ENCODE assay signal across 8 cellular contexts in genomic region chr6:116616757-116617093, GRCh38. TPM values are rescaled to one million over a fixed set of nuclear protein-coding genes. Genes with fewer than 3 reads are reported as not detected.
DNase-seq lines count a peak whose midpoint lies in the region; ATAC-seq and TF ChIP-seq lines count a peak whose summit lies in the region.

No MANE protein-coding gene starts in this region.

- H3K36me3 Mint-ChIP-seq in activated CD8-positive, alpha-beta memory T cell treated with anti-CD3 and anti-CD28 coated beads, Interleukin-2, amount 10 ng/mL, durations not matched to agents 7 days and 5 days = no peaks in the 10 kb centered on the region
- H3K36me3 Mint-ChIP-seq in activated CD4-positive, alpha-beta memory T cell treated with anti-CD3 and anti-CD28 coated beads, Interleukin-2, amount 10 ng/mL, durations not matched to agents 7 days and 5 days (ENCODE audit: low read depth) = no peaks in the 10 kb centered on the region
- no peaks in the 10 kb centered on the region for H3K36me3 Mint-ChIP-seq in osteocyte (ENCODE audit: unreplicated experiment)

- H3K27ac Mint-ChIP-seq in activated CD8-positive, alpha-beta memory T cell treated with anti-CD3 and anti-CD28 coated beads, Interleukin-2, amount 10 ng/mL, durations not matched to agents 7 days and 5 days = no peak overlapping the region
- no peak overlapping the region for H3K27ac Mint-ChIP-seq in activated CD4-positive, alpha-beta memory T cell treated with anti-CD3 and anti-CD28 coated beads, Interleukin-2, amount 10 ng/mL, durations not matched to agents 7 days and 5 days
- H3K27ac Mint-ChIP-seq in osteocyte (ENCODE audit: unreplicated experiment) = peak overlapping the region; percentile 56

- peak; percentile 42 for DNase-seq in activated CD8-positive, alpha-beta memory T cell treated with anti-CD3 and anti-CD28 coated beads, Interleukin-2, amount 10 ng/mL, durations not matched to agents 7 days and 5 days
- no peak for DNase-seq in activated CD8-positive, alpha-beta memory T cell treated with anti-CD3 and anti-CD28 coated beads for 24 hours
- no peak for DNase-seq in activated CD4-positive, alpha-beta memory T cell treated with anti-CD3 and anti-CD28 coated beads, Interleukin-2, amount 10 ng/mL, durations not matched to agents 7 days and 5 days
- DNase-seq in germinal center (ENCODE audit: low spot score) = peak; percentile 37
- DNase-seq in osteocyte (ENCODE audit: extremely low spot score, unreplicated experiment) = no peak
- no peak for DNase-seq in DMS79 (lab: John Stamatoyannopoulos, UW)
- no peak for DNase-seq in NCI-H446 (lab: John Stamatoyannopoulos, UW)

- no peak for TF ChIP-seq CTCF in osteocyte (IDR thresholded peaks at IDR 0.05)

- CTCF ChIA-PET in activated CD8-positive, alpha-beta memory T cell treated with anti-CD3 and anti-CD28 coated beads, Interleukin-2, amount 10 ng/mL, durations not matched to agents 7 days and 5 days (lab: Charles Lee) = interaction anchor here (1.0 to 1.3 kb wide), 3 partner anchors 11 to 329 kb away, joined by 3 read pairs; no protein-coding TSS in a partner anchor
- CTCF ChIA-PET in activated CD4-positive, alpha-beta memory T cell treated with anti-CD3 and anti-CD28 coated beads, Interleukin-2, amount 10 ng/mL, durations not matched to agents 7 days and 5 days (lab: Charles Lee) = interaction anchor here (1.4 to 2.0 kb wide), 2 partner anchors 55 to 63 kb away, joined by 3 to 5 read pairs; partner anchors contain the start of gene CALHM4

- H3K9me3 Mint-ChIP-seq in activated CD8-positive, alpha-beta memory T cell treated with anti-CD3 and anti-CD28 coated beads, Interleukin-2, amount 10 ng/mL, durations not matched to agents 7 days and 5 days (ENCODE audit: low read depth) = no peaks in the 10 kb centered on the region
- no peaks in the 10 kb centered on the region for H3K9me3 Mint-ChIP-seq in activated CD4-positive, alpha-beta memory T cell treated with anti-CD3 and anti-CD28 coated beads, Interleukin-2, amount 10 ng/mL, durations not matched to agents 7 days and 5 days
- peaks cover 3% of the 10 kb centered on the region for H3K9me3 Mint-ChIP-seq in osteocyte (ENCODE audit: unreplicated experiment)

- POLR2A ChIA-PET in activated CD4-positive, alpha-beta memory T cell treated with anti-CD3 and anti-CD28 coated beads, Interleukin-2, amount 10 ng/mL, durations not matched to agents 7 days and 5 days (lab: Charles Lee) = no interaction called here

- peaks cover 16% of the 10 kb centered on the region for H3K4me1 Mint-ChIP-seq in activated CD8-positive, alpha-beta memory T cell treated with anti-CD3 and anti-CD28 coated beads, Interleukin-2, amount 10 ng/mL, durations not matched to agents 7 days and 5 days
- peaks cover 13% of the 10 kb centered on the region for H3K4me1 Mint-ChIP-seq in activated CD4-positive, alpha-beta memory T cell treated with anti-CD3 and anti-CD28 coated beads, Interleukin-2, amount 10 ng/mL, durations not matched to agents 7 days and 5 days
- peaks cover 13% of the 10 kb centered on the region for H3K4me1 Mint-ChIP-seq in osteocyte (ENCODE audit: unreplicated experiment)

- H3K4me3 Mint-ChIP-seq in activated CD8-positive, alpha-beta memory T cell treated with anti-CD3 and anti-CD28 coated beads, Interleukin-2, amount 10 ng/mL, durations not matched to agents 7 days and 5 days = peak overlapping the region; percentile 73
- H3K4me3 Mint-ChIP-seq in activated CD4-positive, alpha-beta memory T cell treated with anti-CD3 and anti-CD28 coated beads, Interleukin-2, amount 10 ng/mL, durations not matched to agents 7 days and 5 days = peak overlapping the region; percentile 79
- peak overlapping the region; percentile 100 for H3K4me3 Mint-ChIP-seq in osteocyte (ENCODE audit: unreplicated experiment)

- H3K27me3 Mint-ChIP-seq in activated CD8-positive, alpha-beta memory T cell treated with anti-CD3 and anti-CD28 coated beads, Interleukin-2, amount 10 ng/mL, durations not matched to agents 7 days and 5 days = peaks cover 47% of the 10 kb centered on the region
- peaks cover 35% of the 10 kb centered on the region for H3K27me3 Mint-ChIP-seq in activated CD4-positive, alpha-beta memory T cell treated with anti-CD3 and anti-CD28 coated beads, Interleukin-2, amount 10 ng/mL, durations not matched to agents 7 days and 5 days
- H3K27me3 Mint-ChIP-seq in osteocyte (ENCODE audit: unreplicated experiment) = peaks cover 44% of the 10 kb centered on the region

- peak; percentile 50 for ATAC-seq in activated CD8-positive, alpha-beta memory T cell treated with anti-CD3 and anti-CD28 coated beads, Interleukin-2, amount 10 ng/mL, durations not matched to agents 7 days and 5 days
- peak; percentile 28 for ATAC-seq in HG03439 (IDR thresholded peaks at IDR 0.05; ENCODE audit: unreplicated experiment)

RNA-seq across cellular contexts. Expression of gene RSPH4A, which starts 0.4 kb away (rescaled TPM):
- total RNA-seq in activated CD8-positive, alpha-beta memory T cell treated with anti-CD3 and anti-CD28 coated beads, Interleukin-2, amount 10 ng/mL, durations not matched to agents 7 days and 5 days = under 1 TPM; 0.09 to 0.18 TPM
- total RNA-seq in activated CD4-positive, alpha-beta memory T cell treated with anti-CD3 and anti-CD28 coated beads, Interleukin-2, amount 10 ng/mL, durations not matched to agents 7 days and 5 days = under 1 TPM; 0.10 to 0.15 TPM
- 0.24 and 0.38 TPM in 2 replicates for total RNA-seq in osteocyte

RNA-seq across cellular contexts. Expression of gene RWDD1, which starts 45.4 kb away (rescaled TPM):
- 10 to 100 TPM; 39.9 to 44.2 TPM for total RNA-seq in activated CD8-positive, alpha-beta memory T cell treated with anti-CD3 and anti-CD28 coated beads, Interleukin-2, amount 10 ng/mL, durations not matched to agents 7 days and 5 days
- 10 to 100 TPM; 37.8 to 39.5 TPM for total RNA-seq in activated CD4-positive, alpha-beta memory T cell treated with anti-CD3 and anti-CD28 coated beads, Interleukin-2, amount 10 ng/mL, durations not matched to agents 7 days and 5 days
- 37.2 and 43.6 TPM in 2 replicates for total RNA-seq in osteocyte

RNA-seq across cellular contexts. Expression of gene ZUP1, which starts 51.8 kb away (rescaled TPM):
- total RNA-seq in activated CD8-positive, alpha-beta memory T cell treated with anti-CD3 and anti-CD28 coated beads, Interleukin-2, amount 10 ng/mL, durations not matched to agents 7 days and 5 days = 10 to 100 TPM; 19.1 to 19.7 TPM
- total RNA-seq in activated CD4-positive, alpha-beta memory T cell treated with anti-CD3 and anti-CD28 coated beads, Interleukin-2, amount 10 ng/mL, durations not matched to agents 7 days and 5 days = 10 to 100 TPM; 18.8 to 19.7 TPM
- total RNA-seq in osteocyte = 9.4 and 10.0 TPM in 2 replicates

Comparison
In these comparisons a context has a peak if more than half of its experiments do, and no peak if none do; other contexts are left out.
1. DNase-seq: peak in activated CD8-positive, alpha-beta memory T cell treated with anti-CD3 and anti-CD28 coated beads, Interleukin-2, amount 10 ng/mL, durations not matched to agents 7 days and 5 days (single experiment) and germinal center (single experiment); none in activated CD8-positive, alpha-beta memory T cell treated with anti-CD3 and anti-CD28 coated beads for 24 hours (single experiment), activated CD4-positive, alpha-beta memory T cell treated with anti-CD3 and anti-CD28 coated beads, Interleukin-2, amount 10 ng/mL, durations not matched to agents 7 days and 5 days (single experiment), osteocyte (single experiment), DMS79 (single experiment) and NCI-H446 (0 of 2).
2. Peak in every context shown above with its lines, with median percentiles within 50 percentile points of each other: H3K4me3 Mint-ChIP-seq.